Comparison of ENCODE assay signal across 18 cellular contexts in genomic region chr4:61277785-61278184, GRCh38.
A peak's percentile ranks its signal among the peaks of the same experiment; 100 is the strongest.
DNase-seq lines count a peak whose midpoint lies in the region; ATAC-seq, FAIRE-seq and TF ChIP-seq lines count a peak whose summit lies in the region.
"Had no signal": no experiment of that assay in that cellular context is flagged by ENCODE, and none has a peak within 500 bp of the region (broad histone marks: within the 10 kb centered on the region; RNA-seq: fewer than 3 reads in every experiment).

No MANE protein-coding gene starts in this region.

- intact Hi-C loops in left ventricle myocardium inferior (cut with micrococcal nuclease) (no loop called here), heart right ventricle (cut with DNase I) (loop anchor here in 1 of 10 donors (10.0 kb wide), 1 partner anchor 73 kb away; the partner anchor contains the start of gene ADGRL3)

- no peak for FAIRE-seq in HTR-8/SVneo (lab: Jason Lieb, UNC)

- no peak overlapping the region for H3K4me3 Mint-ChIP-seq in glutamatergic neuron (ENCODE audit: unreplicated experiment)
- H3K4me3 Mint-ChIP-seq: activated naive CD4-positive, alpha-beta T cell treated with anti-CD3 and anti-CD28 coated beads, Interleukin-2, amount 10 ng/mL, durations not matched to agents 7 days and 5 days; IgD-negative memory B cell; T-helper 1 cell treated with Interleukin-12 subunit alpha and Interleukin-12 subunit beta and Interleukin-4 antibody, amounts not matched to agents 30 μg/mL and 1 μg/mL, for 36 hours had no signal

- H3K36me3 Mint-ChIP-seq in glutamatergic neuron (ENCODE audit: unreplicated experiment) = no peaks in the 10 kb centered on the region
- H3K36me3 Mint-ChIP-seq: activated naive CD4-positive, alpha-beta T cell treated with anti-CD3 and anti-CD28 coated beads, Interleukin-2, amount 10 ng/mL, durations not matched to agents 7 days and 5 days; IgD-negative memory B cell had no signal

- ATAC-seq in heart right ventricle (no peak), HG03521 (IDR thresholded peaks at IDR 0.05; ENCODE audit: unreplicated experiment) (no peak)
- ATAC-seq: stimulated activated naive CD8-positive, alpha-beta T cell treated with anti-CD3 and anti-CD28 coated beads, Interleukin-15, Interleukin-2, amounts not matched to agents 100 U/mL and 50 U/mL, for 24 hours had no signal

- DNase-seq in left ventricle myocardium inferior (no peak), heart right ventricle (no peak), NCI-H748 (lab: John Stamatoyannopoulos, UW; ENCODE audit: unreplicated experiment) (peak; percentile 80), choroid plexus epithelial cell (ENCODE audit: low read depth) (peak; percentile 42), NCI-H1694 (lab: John Stamatoyannopoulos, UW) (no peak), HTR-8/SVneo (ENCODE audit: insufficient read length, low spot score) (no peak), glutamatergic neuron (no peak)
- DNase-seq: activated CD4-positive, alpha-beta T cell treated with anti-CD3 and anti-CD28 coated beads for 1 hour; activated CD8-positive, alpha-beta memory T cell treated with anti-CD3 and anti-CD28 coated beads, Interleukin-2, amount 50 U/mL, for 48 hours; activated naive CD4-positive, alpha-beta T cell treated with anti-CD3 and anti-CD28 coated beads, Interleukin-2, amount 10 ng/mL, durations not matched to agents 7 days and 5 days; Caco-2; central memory CD4-positive, alpha-beta T cell; NCI-H1694 treated with DMSO at 0.1 percent for 48 hours; spleen; stimulated activated naive CD8-positive, alpha-beta T cell treated with anti-CD3 and anti-CD28 coated beads, Interleukin-15, Interleukin-2, amounts not matched to agents 100 U/mL and 50 U/mL, for 24 hours had no signal

- H3K4me1 Mint-ChIP-seq in glutamatergic neuron (ENCODE audit: low read depth, unreplicated experiment) = peaks cover 26% of the 10 kb centered on the region
- H3K4me1 Mint-ChIP-seq: activated naive CD4-positive, alpha-beta T cell treated with anti-CD3 and anti-CD28 coated beads, Interleukin-2, amount 10 ng/mL, durations not matched to agents 7 days and 5 days; IgD-negative memory B cell had no signal

- H3K4me3 ChIP-seq in left ventricle myocardium inferior = peak overlapping the region; percentile 9
- peak overlapping the region in 1 of 10 donors; percentile 12 for H3K4me3 ChIP-seq in heart right ventricle
- no peak overlapping the region for H3K4me3 ChIP-seq in choroid plexus epithelial cell (ENCODE audit: low read depth, low read length)
- H3K4me3 ChIP-seq: spleen had no signal

- peak overlapping the region; percentile 43 for H3K27ac ChIP-seq in left ventricle myocardium inferior (replicated peaks)
- peak overlapping the region in 3 of 10 donors; percentile 14 to 38 (median 25) for H3K27ac ChIP-seq in heart right ventricle
- H3K27ac ChIP-seq: spleen had no signal

- no peaks in the 10 kb centered on the region for H3K9me3 Mint-ChIP-seq in glutamatergic neuron (ENCODE audit: unreplicated experiment)
- H3K9me3 Mint-ChIP-seq: activated naive CD4-positive, alpha-beta T cell treated with anti-CD3 and anti-CD28 coated beads, Interleukin-2, amount 10 ng/mL, durations not matched to agents 7 days and 5 days had no signal

- H3K27ac Mint-ChIP-seq in glutamatergic neuron (ENCODE audit: unreplicated experiment) = no peak overlapping the region
- H3K27ac Mint-ChIP-seq: activated naive CD4-positive, alpha-beta T cell treated with anti-CD3 and anti-CD28 coated beads, Interleukin-2, amount 10 ng/mL, durations not matched to agents 7 days and 5 days; IgD-negative memory B cell; T-helper 1 cell treated with Interleukin-12 subunit alpha and Interleukin-12 subunit beta and Interleukin-4 antibody, amounts not matched to agents 30 μg/mL and 1 μg/mL, for 36 hours had no signal

- TF ChIP-seq CTCF in left ventricle myocardium inferior (IDR thresholded peaks at IDR 0.05; ENCODE audit: borderline replicate concordance) = no peak
- no peak for TF ChIP-seq CTCF in heart right ventricle (IDR thresholded peaks at IDR 0.05)
- TF ChIP-seq CTCF in choroid plexus epithelial cell (conservative IDR thresholded peaks at IDR 0.05; ENCODE audit: low read depth, low read length) = no peak
- TF ChIP-seq CTCF in glutamatergic neuron (IDR thresholded peaks at IDR 0.05; ENCODE audit: partially characterized antibody, unreplicated experiment) = no peak

- H3K4me1 ChIP-seq in left ventricle myocardium inferior (no peaks in the 10 kb centered on the region), heart right ventricle (peaks cover 0 to 22% (median 0%) of the 10 kb centered on the region in 9 donors)
- H3K4me1 ChIP-seq: spleen had no signal

- H3K27me3 Mint-ChIP-seq in glutamatergic neuron (ENCODE audit: unreplicated experiment) = peaks cover 3% of the 10 kb centered on the region
- H3K27me3 Mint-ChIP-seq: activated naive CD4-positive, alpha-beta T cell treated with anti-CD3 and anti-CD28 coated beads, Interleukin-2, amount 10 ng/mL, durations not matched to agents 7 days and 5 days; IgD-negative memory B cell had no signal

- no peaks in the 10 kb centered on the region for H3K9me3 ChIP-seq in left ventricle myocardium inferior (replicated peaks)
- H3K9me3 ChIP-seq in heart right ventricle = no peaks in the 10 kb centered on the region
- H3K9me3 ChIP-seq: Caco-2, spleen had no signal

- H3K27me3 ChIP-seq in left ventricle myocardium inferior (ENCODE audit: low read depth) = no peaks in the 10 kb centered on the region
- no peaks in the 10 kb centered on the region for H3K27me3 ChIP-seq in heart right ventricle
- H3K27me3 ChIP-seq: spleen had no signal

- H3K36me3 ChIP-seq in left ventricle myocardium inferior (no peaks in the 10 kb centered on the region), heart right ventricle (no peaks in the 10 kb centered on the region)
- H3K36me3 ChIP-seq: spleen had no signal

Comparison
In these comparisons a context has a peak if more than half of its experiments do, and no peak if none do; other contexts are left out.
1. DNase-seq: peak in NCI-H748 (single experiment) and choroid plexus epithelial cell (single experiment); none in left ventricle myocardium inferior (single experiment), heart right ventricle (0 of 2), NCI-H1694 (single experiment), HTR-8/SVneo (single experiment) and glutamatergic neuron (single experiment).